Comparison of ENCODE assay signal across 8 cellular contexts in the genomic region with DNA sequence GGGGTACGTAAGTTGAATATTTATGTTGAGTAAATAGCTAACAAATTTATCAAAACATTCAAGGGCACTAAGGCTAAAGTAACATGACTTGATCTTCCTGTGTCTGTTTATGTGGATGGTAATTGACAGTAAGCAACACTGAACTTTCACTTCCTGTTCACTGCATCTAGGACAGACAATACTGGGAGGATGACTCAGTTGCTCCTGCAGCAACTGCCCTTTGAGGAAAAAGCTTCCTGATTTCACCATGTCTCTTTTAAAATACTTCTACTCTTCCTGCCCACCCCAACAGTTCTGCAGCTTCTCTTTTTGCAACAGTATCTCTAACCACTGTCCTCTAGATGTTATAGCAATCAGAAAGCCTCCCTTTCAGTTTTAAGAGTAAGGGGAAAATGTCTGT.
A peak's percentile ranks its signal among the peaks of the same experiment; 100 is the strongest.
DNase-seq lines count a peak whose midpoint lies in the region; ATAC-seq and TF ChIP-seq lines count a peak whose summit lies in the region.

No MANE protein-coding gene starts in this region.

- no peak for TF ChIP-seq EP300 in SK-N-SH (IDR thresholded peaks at IDR 0.05; ENCODE audit: borderline replicate concordance in 1 of 2, low read depth in 1 of 2, low read length in 1 of 2)

- no peak overlapping the region for H3K9ac ChIP-seq in SK-N-SH

- intact Hi-C loops in activated CD4-positive, alpha-beta memory T cell treated with anti-CD3 and anti-CD28 coated beads for 36 hours (cut with micrococcal nuclease) = no loop called here

- no peaks in the 10 kb centered on the region for H4K20me1 ChIP-seq in SK-N-SH (ENCODE audit: insufficient read depth)

- 0 out of 2 replicates have a peak overlapping the region, but pooled peaks have one; percentile 1 for H3K4me2 ChIP-seq in SK-N-SH

- no peak overlapping the region for H3K27ac ChIP-seq in SK-N-SH (ENCODE audit: low read depth in 2 of 2, low read length in 1 of 2)

- TF ChIP-seq CTCF in SK-N-SH (IDR thresholded peaks at IDR 0.05) = no peak

- no peak overlapping the region for H3K4me3 Mint-ChIP-seq in activated CD4-positive, alpha-beta memory T cell treated with anti-CD3 and anti-CD28 coated beads for 36 hours

- no peaks in the 10 kb centered on the region for H3K36me3 ChIP-seq in SK-N-SH (replicated peaks in 1 of 2; ENCODE audit: control insufficient read depth in 1 of 2, insufficient read depth in 2 of 2, low read length in 1 of 2)

- no peaks in the 10 kb centered on the region for H3K9me3 ChIP-seq in SK-N-SH

- WGBS in SK-N-SH (ENCODE audit: low lambda C conversion rate) = 92% methylated on average over 1 of the region's 1 CpG

- H3K4me1 ChIP-seq in SK-N-SH (ENCODE audit: control insufficient read depth in 1 of 2, insufficient read depth in 2 of 2, low read depth in 1 of 2, low read length in 1 of 2) = peaks cover 3 to 9% of the 10 kb centered on the region in 2 experiments; a peak in 2 of 4 replicates

- no peaks in the 10 kb centered on the region for H3K4me1 Mint-ChIP-seq in activated CD4-positive, alpha-beta memory T cell treated with anti-CD3 and anti-CD28 coated beads for 36 hours (ENCODE audit: low read depth)

- H3K79me2 ChIP-seq in SK-N-SH (ENCODE audit: insufficient read depth) = no peaks in the 10 kb centered on the region

- ATAC-seq in GM18519 (IDR thresholded peaks at IDR 0.05; ENCODE audit: low FRiP score, unreplicated experiment) (peak; percentile 46), HG03064 (IDR thresholded peaks at IDR 0.05; ENCODE audit: low read depth, unreplicated experiment) (peak; percentile 69)

- POLR2A ChIA-PET in SK-N-SH (lab: Yijun Ruan, JAX) = no interaction called here
- POLR2A ChIA-PET in activated CD4-positive, alpha-beta memory T cell treated with anti-CD3 and anti-CD28 coated beads for 36 hours (lab: Charles Lee) = no interaction called here

- no peaks in the 10 kb centered on the region for H3K36me3 Mint-ChIP-seq in activated CD4-positive, alpha-beta memory T cell treated with anti-CD3 and anti-CD28 coated beads for 36 hours

- CTCF ChIA-PET in SK-N-SH (lab: Yijun Ruan, JAX) = interaction anchor here (1.0 kb wide), 1 partner anchor 15 kb away, joined by 4 read pairs; no protein-coding TSS in a partner anchor
- CTCF ChIA-PET in activated CD4-positive, alpha-beta memory T cell treated with anti-CD3 and anti-CD28 coated beads for 36 hours (lab: Charles Lee) = no interaction called here

- no peaks in the 10 kb centered on the region for H3F3A ChIP-seq in SK-N-SH (replicated peaks; ENCODE audit: insufficient read depth)

- no peak for TF ChIP-seq RAD21 in SK-N-SH (IDR thresholded peaks at IDR 0.05; ENCODE audit: low read length)

- peak overlapping the region; percentile 74 for H2AFZ ChIP-seq in SK-N-SH (ENCODE audit: low read depth)

- no peak overlapping the region for H3K27ac Mint-ChIP-seq in activated CD4-positive, alpha-beta memory T cell treated with anti-CD3 and anti-CD28 coated beads for 36 hours

- DNase-seq in SK-N-SH (no peak), kidney glomerular epithelial cell (lab: John Stamatoyannopoulos, UW) (peak; percentile 51), G401 (ENCODE audit: low spot score) (no peak), HuH-7.5 (ENCODE audit: low spot score) (no peak), NCI-H446 treated with DMSO at 0.1 percent for 48 hours (lab: John Stamatoyannopoulos, UW) (no peak)
- no peak for DNase-seq in activated CD4-positive, alpha-beta memory T cell treated with anti-CD3 and anti-CD28 coated beads for 36 hours

- H3K9me3 Mint-ChIP-seq in activated CD4-positive, alpha-beta memory T cell treated with anti-CD3 and anti-CD28 coated beads for 36 hours = peaks cover 23% of the 10 kb centered on the region

- in situ Hi-C loops in G401 (cut with HindIII; ENCODE audit: low sequenced_read_pairs) = no loop called here

- H3K27me3 ChIP-seq in SK-N-SH (ENCODE audit: insufficient read depth) = no peaks in the 10 kb centered on the region

- no peak overlapping the region for H3K4me3 ChIP-seq in SK-N-SH (ENCODE audit: low read depth in 2 of 2, low read length in 1 of 2)

- no peaks in the 10 kb centered on the region for H3K27me3 Mint-ChIP-seq in activated CD4-positive, alpha-beta memory T cell treated with anti-CD3 and anti-CD28 coated beads for 36 hours

- H3K9me2 ChIP-seq in SK-N-SH = no peaks in the 10 kb centered on the region

TF ChIP-seq in SK-N-SH, 30 proteins besides CTCF, POLR2A, EP300 and RAD21 (continues in another document):
- TF ChIP-seq, protein P1, sequence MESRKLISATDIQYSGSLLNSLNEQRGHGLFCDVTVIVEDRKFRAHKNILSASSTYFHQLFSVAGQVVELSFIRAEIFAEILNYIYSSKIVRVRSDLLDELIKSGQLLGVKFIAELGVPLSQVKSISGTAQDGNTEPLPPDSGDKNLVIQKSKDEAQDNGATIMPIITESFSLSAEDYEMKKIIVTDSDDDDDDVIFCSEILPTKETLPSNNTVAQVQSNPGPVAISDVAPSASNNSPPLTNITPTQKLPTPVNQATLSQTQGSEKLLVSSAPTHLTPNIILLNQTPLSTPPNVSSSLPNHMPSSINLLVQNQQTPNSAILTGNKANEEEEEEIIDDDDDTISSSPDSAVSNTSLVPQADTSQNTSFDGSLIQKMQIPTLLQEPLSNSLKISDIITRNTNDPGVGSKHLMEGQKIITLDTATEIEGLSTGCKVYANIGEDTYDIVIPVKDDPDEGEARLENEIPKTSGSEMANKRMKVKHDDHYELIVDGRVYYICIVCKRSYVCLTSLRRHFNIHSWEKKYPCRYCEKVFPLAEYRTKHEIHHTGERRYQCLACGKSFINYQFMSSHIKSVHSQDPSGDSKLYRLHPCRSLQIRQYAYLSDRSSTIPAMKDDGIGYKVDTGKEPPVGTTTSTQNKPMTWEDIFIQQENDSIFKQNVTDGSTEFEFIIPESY (IDR thresholded peaks at IDR 0.05; ENCODE audit: borderline replicate concordance, low read depth) = no peak
- TF ChIP-seq RFX5 (IDR thresholded peaks at IDR 0.05; ENCODE audit: low read length) (no peak), JUND (IDR thresholded peaks at IDR 0.05) (no peak), NRF1 (IDR thresholded peaks at IDR 0.05; ENCODE audit: low read depth, low read length) (no peak), GATA2 (CRISPR knock-in tag; IDR thresholded peaks at IDR 0.05) (no peak), NFIC (IDR thresholded peaks at IDR 0.05; ENCODE audit: borderline replicate concordance) (no peak), SIN3A (IDR thresholded peaks at IDR 0.05; ENCODE audit: borderline replicate concordance, low read depth, low read length) (no peak), USF1 (IDR thresholded peaks at IDR 0.05; ENCODE audit: borderline replicate concordance, low read depth) (no peak), EZH2phosphoT487 (IDR thresholded peaks at IDR 0.05; ENCODE audit: borderline replicate concordance, low read depth) (no peak), ELF1 (IDR thresholded peaks at IDR 0.05) (peak; percentile 47; the same call in 1 of the 2 replicates), USF2 (IDR thresholded peaks at IDR 0.05; ENCODE audit: borderline replicate concordance, low read depth, low read length) (no peak), FOSL2 (IDR thresholded peaks at IDR 0.05; ENCODE audit: borderline replicate concordance, low read depth) (peak; percentile 39; the same call in 1 of the 2 replicates), SMC3 (IDR thresholded peaks at IDR 0.05; ENCODE audit: low read depth, low read length) (no peak), TAF1 (IDR thresholded peaks at IDR 0.05; ENCODE audit: borderline replicate concordance, low read depth, low read length) (no peak), IRF3 (IDR thresholded peaks at IDR 0.05; ENCODE audit: low read depth, low read length) (no peak), YY1 (IDR thresholded peaks at IDR 0.05; ENCODE audit: low read depth) (no peak), RXRA (IDR thresholded peaks at IDR 0.05; ENCODE audit: borderline replicate concordance, low read depth) (no peak), FOXM1 (IDR thresholded peaks at IDR 0.05; ENCODE audit: low read depth) (no peak), POLR2AphosphoS5 (IDR thresholded peaks at IDR 0.05; ENCODE audit: low read depth, low read length) (no peak), CHD2 (IDR thresholded peaks at IDR 0.05; ENCODE audit: low read length, partially characterized antibody) (no peak), GABPA (IDR thresholded peaks at IDR 0.05; ENCODE audit: low read depth) (no peak)
- TF ChIP-seq, protein P2, sequence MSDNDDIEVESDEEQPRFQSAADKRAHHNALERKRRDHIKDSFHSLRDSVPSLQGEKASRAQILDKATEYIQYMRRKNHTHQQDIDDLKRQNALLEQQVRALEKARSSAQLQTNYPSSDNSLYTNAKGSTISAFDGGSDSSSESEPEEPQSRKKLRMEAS (IDR thresholded peaks at IDR 0.05; ENCODE audit: low read depth) = no peak
